In the genomic region with DNA sequence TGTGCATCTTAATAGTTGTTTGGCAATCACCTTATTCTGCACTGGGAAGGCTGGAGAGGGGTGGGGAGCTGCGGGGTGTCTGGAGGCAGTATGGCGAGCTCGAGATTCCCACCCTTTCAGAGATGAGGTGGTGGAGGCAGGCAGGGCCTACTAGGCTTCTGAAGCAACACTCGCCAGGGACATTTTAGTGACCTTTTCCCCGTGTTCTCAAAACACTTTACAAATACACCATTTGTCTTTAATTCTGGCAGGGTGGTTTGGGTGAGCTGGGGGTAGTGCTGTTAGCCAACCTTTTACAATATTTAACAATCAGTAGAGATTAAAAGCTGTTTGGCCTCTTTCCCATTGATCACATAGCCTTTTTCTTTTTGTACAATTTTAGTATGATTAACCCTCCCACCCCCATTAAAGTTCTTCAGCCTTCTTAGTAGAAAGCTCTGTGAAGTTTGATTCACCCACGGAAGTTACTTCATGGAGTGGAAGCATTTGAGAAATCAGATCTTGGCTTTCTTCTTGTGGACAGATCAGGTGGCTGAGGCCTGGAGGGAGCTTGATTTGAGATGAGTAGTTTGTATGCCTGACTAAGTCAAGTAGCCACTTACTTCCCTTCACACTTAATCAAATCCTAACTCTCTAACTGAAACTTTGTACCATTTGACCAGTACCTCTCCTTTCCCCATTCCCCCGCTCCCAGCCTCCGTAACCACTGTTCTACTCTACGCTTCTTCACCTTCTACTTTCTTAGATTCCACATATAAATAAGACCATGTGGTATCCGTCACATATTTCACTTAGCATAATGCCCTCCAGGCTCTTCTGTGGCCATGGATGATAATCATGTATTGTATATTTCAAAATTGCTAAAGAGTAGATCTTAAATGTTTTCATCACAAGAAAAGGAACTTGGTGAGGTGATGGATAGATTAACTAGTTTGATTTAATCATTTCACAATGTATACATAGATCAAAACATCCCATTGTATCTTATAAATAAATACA, we compare ENCODE assay signal across 1 cellular context.
TF ChIP-seq lines count a peak whose summit lies in the region.

No MANE protein-coding gene starts in this region.

TF ChIP-seq in IMR-90, 13 proteins besides CTCF, POLR2A, EP300 and RAD21 (continued from another document):
- no peak for TF ChIP-seq ELK1 (IDR thresholded peaks at IDR 0.05; ENCODE audit: borderline replicate concordance, low read depth, low read length)
- TF ChIP-seq FOS (IDR thresholded peaks at IDR 0.05; ENCODE audit: low read depth, low read length), result no peak
- no peak for TF ChIP-seq CEBPB (IDR thresholded peaks at IDR 0.05; ENCODE audit: low read depth, low read length)
- no peak for TF ChIP-seq MAZ (IDR thresholded peaks at IDR 0.05; ENCODE audit: borderline replicate concordance, low read depth, low read length)
- no peak for TF ChIP-seq MAFK (IDR thresholded peaks at IDR 0.05; ENCODE audit: low read depth, low read length)
- TF ChIP-seq MXI1 (IDR thresholded peaks at IDR 0.05; ENCODE audit: borderline replicate concordance, low read depth, low read length), result no peak
- TF ChIP-seq NFE2L2 (IDR thresholded peaks at IDR 0.05; ENCODE audit: low read depth, low read length), result no peak
- TF ChIP-seq RCOR1 (IDR thresholded peaks at IDR 0.05; ENCODE audit: insufficient replicate concordance, low read length), result no peak
